In genomic region chr9:79222483-79222882, GRCh38 we compare ENCODE assay signal across 18 cellular contexts.
DNase-seq lines count a peak whose midpoint lies in the region; ATAC-seq and TF ChIP-seq lines count a peak whose summit lies in the region.
"Had no signal": no experiment of that assay in that cellular context is flagged by ENCODE, and none has a peak within 500 bp of the region (broad histone marks: within the 10 kb centered on the region; RNA-seq: fewer than 3 reads in every experiment).

No MANE protein-coding gene starts in this region.

- H3K9me3 ChIP-seq in lower lobe of right lung = no peaks in the 10 kb centered on the region

- no peaks in the 10 kb centered on the region for H3K27me3 ChIP-seq in lower lobe of right lung (ENCODE audit: low read depth)

- no peak overlapping the region for H3K27ac ChIP-seq in lower lobe of right lung
- H3K27ac ChIP-seq: SK-N-MC had no signal

- peak; percentile 77 for DNase-seq in M059J (ENCODE audit: low read depth)
- peak; percentile 10 for DNase-seq in astrocyte of the hippocampus (ENCODE audit: low read depth, low spot score)
- peak; percentile 11 for DNase-seq in iris pigment epithelial cell (ENCODE audit: low read depth)
- no peak for DNase-seq in lower lobe of right lung
- DNase-seq: AML-193, DMS79 treated with DMSO at 0.1 percent for 48 hours, NCI-H1105 treated with DMSO at 0.1 percent for 48 hours, NCI-H1694, NCI-H2107, NCI-H2227 treated with DMSO at 0.1 percent for 48 hours, NCI-H510A treated with DMSO at 0.1 percent for 48 hours, NCI-H774, SHP77 had no signal

- TF ChIP-seq CTCF in lower lobe of right lung (IDR thresholded peaks at IDR 0.05) = no peak

- ATAC-seq in GM18520 (IDR thresholded peaks at IDR 0.05; ENCODE audit: unreplicated experiment) = no peak
- no peak for ATAC-seq in lower lobe of right lung
- ATAC-seq in GM18517 (IDR thresholded peaks at IDR 0.05; ENCODE audit: unreplicated experiment) = no peak
- ATAC-seq in GM21717 (IDR thresholded peaks at IDR 0.05; ENCODE audit: unreplicated experiment) = no peak
- ATAC-seq: GM23338 had no signal

- no peak overlapping the region for H3K4me3 ChIP-seq in lower lobe of right lung
- H3K4me3 ChIP-seq: GM23338, SK-N-MC had no signal

- no peaks in the 10 kb centered on the region for H3K36me3 ChIP-seq in lower lobe of right lung

- no peaks in the 10 kb centered on the region for H3K4me1 ChIP-seq in lower lobe of right lung

- intact Hi-C loops in lower lobe of right lung (cut with DNase I) = no loop called here
